In the genomic region with DNA sequence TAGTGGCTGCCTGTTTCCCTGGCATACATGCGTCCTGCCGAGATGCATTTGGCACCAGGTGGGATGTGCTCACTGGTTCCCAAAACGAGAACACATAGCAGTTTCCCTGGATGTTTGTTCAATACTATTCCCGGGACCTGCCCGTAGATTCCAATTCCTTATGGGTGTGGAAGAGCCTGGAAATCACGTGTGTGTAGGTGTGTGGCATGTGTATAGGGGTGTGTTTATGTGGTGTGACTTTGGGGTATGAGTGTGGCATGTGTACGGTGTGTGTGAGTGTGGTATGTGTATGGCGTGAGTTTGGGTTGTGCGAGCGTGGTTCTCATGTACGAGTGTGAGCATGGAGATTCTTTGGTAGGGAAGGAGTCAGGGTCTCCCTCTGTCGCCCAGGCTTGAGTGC, we compare ENCODE assay signal across 30 cellular contexts. TPM values are rescaled to one million over a fixed set of nuclear protein-coding genes. Genes with fewer than 3 reads are reported as not detected.
A peak's percentile ranks its signal among the peaks of the same experiment; 100 is the strongest.
DNase-seq lines count a peak whose midpoint lies in the region; ATAC-seq, FAIRE-seq and TF ChIP-seq lines count a peak whose summit lies in the region.
"Had no signal": no experiment of that assay in that cellular context is flagged by ENCODE, and none has a peak within 500 bp of the region (broad histone marks: within the 10 kb centered on the region; RNA-seq: fewer than 3 reads in every experiment).

No MANE protein-coding gene starts in this region.

- H3K36me3 Mint-ChIP-seq in activated naive CD8-positive, alpha-beta T cell treated with anti-CD3 and anti-CD28 coated beads, Interleukin-2, amount 10 ng/mL, durations not matched to agents 7 days and 5 days = no peaks in the 10 kb centered on the region
- no peaks in the 10 kb centered on the region for H3K36me3 Mint-ChIP-seq in activated naive CD8-positive, alpha-beta T cell treated with anti-CD3 and anti-CD28 coated beads, Interleukin-2, amount 50 U/mL, for 24 hours (ENCODE audit: low read depth)
- peaks cover 3% of the 10 kb centered on the region for H3K36me3 Mint-ChIP-seq in type B pancreatic cell
- H3K36me3 Mint-ChIP-seq: CD14-positive monocyte had no signal

- 62% methylated on average over 12 of the region's 12 CpGs for WGBS in GM12878 (ENCODE audit: insufficient coverage, insufficient replicate concordance, low lambda C conversion rate, missing lambda C conversion rate)

- H3K36me3 ChIP-seq in GM12878 (ENCODE audit: control insufficient read depth in 2 of 2, insufficient read depth in 2 of 2, low read length in 1 of 2) = no peaks in the 10 kb centered on the region
- H3K36me3 ChIP-seq: BE2C had no signal

- H3K4me2 ChIP-seq in GM12878 (ENCODE audit: control insufficient read depth, insufficient read depth) = no peak overlapping the region

- H3K27ac Mint-ChIP-seq in activated naive CD8-positive, alpha-beta T cell treated with anti-CD3 and anti-CD28 coated beads, Interleukin-2, amount 10 ng/mL, durations not matched to agents 7 days and 5 days = peak overlapping the region; percentile 1
- H3K27ac Mint-ChIP-seq in activated naive CD8-positive, alpha-beta T cell treated with anti-CD3 and anti-CD28 coated beads, Interleukin-2, amount 50 U/mL, for 24 hours = no peak overlapping the region
- peak overlapping the region; percentile 6 for H3K27ac Mint-ChIP-seq in type B pancreatic cell
- H3K27ac Mint-ChIP-seq: CD14-positive monocyte had no signal

- CTCF ChIA-PET in GM12878 (lab: Yijun Ruan, JAX) = no interaction called here

- DNase-seq in activated naive CD8-positive, alpha-beta T cell treated with anti-CD3 and anti-CD28 coated beads, Interleukin-2, amount 10 ng/mL, durations not matched to agents 7 days and 5 days = no peak
- no peak for DNase-seq in activated naive CD8-positive, alpha-beta T cell treated with anti-CD3 and anti-CD28 coated beads, Interleukin-2, amount 50 U/mL, for 24 hours
- DNase-seq in GM12878 (ENCODE audit: low read depth, low spot score) (no peak), left colon (no peak), type B pancreatic cell (ENCODE audit: extremely low spot score, unreplicated experiment) (no peak), omental fat pad (ENCODE audit: low spot score) (no peak), foreskin melanocyte (no peak)
- DNase-seq: 8988T; ACHN; BE2C; CD8-positive, alpha-beta memory T cell; DMS 273 treated with DMSO at 0.1 percent for 48 hours; DMS79; EL; GDM1; H7; Karpas-422; NCI-H1092; NCI-H1417 treated with DMSO at 0.1 percent for 48 hours; NCI-H1694 treated with DMSO at 0.1 percent for 48 hours; NCI-H2081; NCI-H2227 treated with DMSO at 0.1 percent for 48 hours; NCI-H510A; NCI-H69; SHP77 treated with DMSO at 0.1 percent for 48 hours had no signal

- H3K4me3 Mint-ChIP-seq in activated naive CD8-positive, alpha-beta T cell treated with anti-CD3 and anti-CD28 coated beads, Interleukin-2, amount 10 ng/mL, durations not matched to agents 7 days and 5 days = no peak overlapping the region
- no peak overlapping the region for H3K4me3 Mint-ChIP-seq in activated naive CD8-positive, alpha-beta T cell treated with anti-CD3 and anti-CD28 coated beads, Interleukin-2, amount 50 U/mL, for 24 hours
- no peak overlapping the region for H3K4me3 Mint-ChIP-seq in type B pancreatic cell
- H3K4me3 Mint-ChIP-seq: CD14-positive monocyte; CD8-positive, alpha-beta memory T cell had no signal

- POLR2A ChIA-PET in activated naive CD8-positive, alpha-beta T cell treated with anti-CD3 and anti-CD28 coated beads, Interleukin-2, amount 10 ng/mL, durations not matched to agents 7 days and 5 days (lab: Charles Lee) = no interaction called here
- POLR2A ChIA-PET in GM12878 (lab: Charles Lee) = no interaction called here

- H4K20me1 ChIP-seq in GM12878 (ENCODE audit: control insufficient read depth, insufficient read depth) = no peaks in the 10 kb centered on the region

- no peak overlapping the region for H2AFZ ChIP-seq in GM12878 (ENCODE audit: control insufficient read depth, low read depth, low read length)

- in situ Hi-C loops in GM12878 (cut with MboI) = no loop called here

- H3K4me1 Mint-ChIP-seq in activated naive CD8-positive, alpha-beta T cell treated with anti-CD3 and anti-CD28 coated beads, Interleukin-2, amount 10 ng/mL, durations not matched to agents 7 days and 5 days = no peaks in the 10 kb centered on the region
- H3K4me1 Mint-ChIP-seq in activated naive CD8-positive, alpha-beta T cell treated with anti-CD3 and anti-CD28 coated beads, Interleukin-2, amount 50 U/mL, for 24 hours = peaks cover 2% of the 10 kb centered on the region
- peaks cover 11% of the 10 kb centered on the region for H3K4me1 Mint-ChIP-seq in type B pancreatic cell (ENCODE audit: unreplicated experiment)
- H3K4me1 Mint-ChIP-seq: CD14-positive monocyte; CD8-positive, alpha-beta memory T cell had no signal

- no peak for TF ChIP-seq RAD21 in GM12878 (IDR thresholded peaks at IDR 0.05; ENCODE audit: insufficient read depth, low read depth, low read length)

- no peaks in the 10 kb centered on the region for H3K4me1 ChIP-seq in GM12878 (ENCODE audit: control insufficient read depth, insufficient read depth, low read length)
- H3K4me1 ChIP-seq: BE2C had no signal

- H3K4me3 ChIP-seq in GM12878 = no peak overlapping the region

- H3K9me3 ChIP-seq in GM12878 (replicated peaks; ENCODE audit: control insufficient read depth, insufficient read depth, low read length) = no peaks in the 10 kb centered on the region
- H3K9me3 ChIP-seq: BE2C had no signal

- H3K79me2 ChIP-seq in GM12878 (ENCODE audit: control insufficient read depth, insufficient read depth, low read length) = no peaks in the 10 kb centered on the region

- FAIRE-seq in GM12878 (lab: Jason Lieb, UNC) = no peak
- FAIRE-seq: GM12891 had no signal

- H3K27me3 Mint-ChIP-seq in activated naive CD8-positive, alpha-beta T cell treated with anti-CD3 and anti-CD28 coated beads, Interleukin-2, amount 10 ng/mL, durations not matched to agents 7 days and 5 days = peaks cover 4% of the 10 kb centered on the region
- peaks cover 2% of the 10 kb centered on the region for H3K27me3 Mint-ChIP-seq in activated naive CD8-positive, alpha-beta T cell treated with anti-CD3 and anti-CD28 coated beads, Interleukin-2, amount 50 U/mL, for 24 hours
- peaks cover 7% of the 10 kb centered on the region for H3K27me3 Mint-ChIP-seq in type B pancreatic cell
- H3K27me3 Mint-ChIP-seq: CD8-positive, alpha-beta memory T cell had no signal

- SMC1A ChIA-PET in GM12878 (lab: Charles Lee; ENCODE audit: uncharacterized antibody, unreplicated experiment) = no interaction called here

- H3K27ac ChIP-seq in GM12878 (ENCODE audit: control insufficient read depth, insufficient read depth) = no peak overlapping the region
- H3K27ac ChIP-seq: RWPE1 had no signal

- TF ChIP-seq POLR2A in GM12878 (IDR thresholded peaks at IDR 0.05; ENCODE audit: low read depth, low read length) = no peak

- H3K9ac ChIP-seq in GM12878 (ENCODE audit: control insufficient read depth, insufficient read depth, low read length) = no peak overlapping the region

- H3K27me3 ChIP-seq in GM12878 (replicated peaks in 1 of 2; ENCODE audit: control insufficient read depth in 2 of 2, insufficient read depth in 2 of 2, low read length in 1 of 2) = no peaks in the 10 kb centered on the region
- H3K27me3 ChIP-seq: BE2C had no signal

- TF ChIP-seq EP300 in GM12878 (IDR thresholded peaks at IDR 0.05; ENCODE audit: borderline replicate concordance in 1 of 2, control insufficient read depth in 1 of 2, low read depth in 2 of 2, low read length in 2 of 2) = no peak

- TF ChIP-seq CTCF in GM12878 (IDR thresholded peaks at IDR 0.05 in 2 of 3, conservative IDR thresholded peaks at IDR 0.05 in 1 of 3; ENCODE audit: control insufficient read depth in 2 of 3, extremely low read depth in 1 of 3, insufficient read depth in 1 of 3, low read depth in 3 of 3, low read length in 3 of 3) (no peak), type B pancreatic cell (conservative IDR thresholded peaks at IDR 0.05) (no peak), omental fat pad (IDR thresholded peaks at IDR 0.05) (no peak)

- no peaks in the 10 kb centered on the region for H3K9me3 Mint-ChIP-seq in activated naive CD8-positive, alpha-beta T cell treated with anti-CD3 and anti-CD28 coated beads, Interleukin-2, amount 10 ng/mL, durations not matched to agents 7 days and 5 days
- no peaks in the 10 kb centered on the region for H3K9me3 Mint-ChIP-seq in activated naive CD8-positive, alpha-beta T cell treated with anti-CD3 and anti-CD28 coated beads, Interleukin-2, amount 50 U/mL, for 24 hours
- H3K9me3 Mint-ChIP-seq in type B pancreatic cell = no peaks in the 10 kb centered on the region
- H3K9me3 Mint-ChIP-seq: CD8-positive, alpha-beta memory T cell had no signal

- no TSS peak for BruUV-seq in GM12878 (replicated peaks; lab: Mats Ljungman, UMichigan)

- RAD21 ChIA-PET in GM12878 (lab: Charles Lee; ENCODE audit: unreplicated experiment) = no interaction called here

- intact Hi-C loops in GM12878 (cut with micrococcal nuclease; ENCODE audit: unreplicated experiment) (no loop called here), left colon (cut with DNase I, micrococcal nuclease) (no loop called here)

- no peak for ATAC-seq in activated naive CD8-positive, alpha-beta T cell treated with anti-CD3 and anti-CD28 coated beads, Interleukin-2, amount 10 ng/mL, durations not matched to agents 7 days and 5 days (ENCODE audit: low read depth)
- no peak for ATAC-seq in activated naive CD8-positive, alpha-beta T cell treated with anti-CD3 and anti-CD28 coated beads, Interleukin-2, amount 50 U/mL, for 24 hours
- ATAC-seq in GM12878 (no peak), left colon (peak; percentile 14), omental fat pad (ENCODE audit: low FRiP score) (no peak), HG02852 (IDR thresholded peaks at IDR 0.05; ENCODE audit: unreplicated experiment) (no peak)

RNA-seq across cellular contexts. Expression of gene F7, which starts 2.9 kb away (rescaled TPM):
- under 1 TPM in 1 of 2 experiments, not detected in 1; 0.31 TPM for total RNA-seq in activated naive CD8-positive, alpha-beta T cell treated with anti-CD3 and anti-CD28 coated beads, Interleukin-2, amount 10 ng/mL, durations not matched to agents 7 days and 5 days
- not detected in 2 replicates for total RNA-seq in GM12878 (2013; cell fraction: nucleolus; rRNA removed)
- total RNA-seq in GM12878 (2014; rRNA removed) (not detected in 2 replicates), GM12878 (2014; rRNA removed; fragmentation: Illumina TruSeq; extraction: Trizol) (not detected in 2 replicates), GM12878 (2021) (not detected in 2 replicates), left colon (under 1 TPM in 1 of 2 donors, not detected in 1; 0.17 TPM), type B pancreatic cell (ENCODE audit: low replicate concordance) (3.0 and 5.3 TPM in 2 replicates), omental fat pad (under 1 TPM in 2 of 4 donors, not detected in 2; 0.24 to 0.74 TPM)
- not detected for polyA plus RNA-seq in GM12878 (2011; ENCODE audit: low read depth)
- polyA plus RNA-seq in GM12878 (2011; rRNA removed) (not detected in 2 replicates), GM12878 (2014; fragmentation: Illumina TruSeq; extraction: Trizol) (not detected in 2 replicates), GM12878 (2014; fragmentation: Nextera tagmentation; extraction: Ambion mirVana) (not detected), GM12878 (2014; rRNA removed) (not detected in 2 replicates), GM12878 (2016; fragmentation: Nextera tagmentation; extraction: Ambion mirVana) (not detected)
- not detected in 2 replicates for polyA plus RNA-seq in GM12878 (2011; cell fraction: cytosol; rRNA removed)
- polyA plus RNA-seq in GM12878 (2011; cell fraction: nucleus; rRNA removed) = not detected in 2 replicates
- polyA plus RNA-seq in GM12878 (2012) = not detected in 2 replicates
- not detected in 2 replicates for polyA minus RNA-seq in GM12878 (2011; rRNA and poly(A)+ RNA removed)
- not detected in 2 replicates for polyA minus RNA-seq in GM12878 (2011; cell fraction: cytosol; rRNA and poly(A)+ RNA removed)
- not detected in 2 replicates for polyA minus RNA-seq in GM12878 (2011; cell fraction: nucleus; rRNA and poly(A)+ RNA removed)
- total RNA-seq: HT-29 had no signal
- polyA plus RNA-seq: CD14-positive monocyte had no signal

RNA-seq across cellular contexts. Expression of gene F10, which starts 19.9 kb away (rescaled TPM):
- not detected for total RNA-seq in activated naive CD8-positive, alpha-beta T cell treated with anti-CD3 and anti-CD28 coated beads, Interleukin-2, amount 10 ng/mL, durations not matched to agents 7 days and 5 days
- total RNA-seq in GM12878 (2013; cell fraction: nucleolus; rRNA removed) = not detected in 2 replicates
- total RNA-seq in GM12878 (2014; rRNA removed) (not detected in 2 replicates), GM12878 (2014; rRNA removed; fragmentation: Illumina TruSeq; extraction: Trizol) (not detected in 2 replicates), GM12878 (2021) (not detected in 2 replicates), left colon (1 to 10 TPM; 1.6 to 4.7 TPM), type B pancreatic cell (ENCODE audit: low replicate concordance) (34.4 and 53.6 TPM in 2 replicates), omental fat pad (10 to 100 TPM; 10.8 to 51.1 (median 13.6) TPM)
- polyA plus RNA-seq in GM12878 (2011; ENCODE audit: low read depth) = not detected
- polyA plus RNA-seq in GM12878 (2011; rRNA removed) (not detected in 2 replicates), GM12878 (2014; fragmentation: Illumina TruSeq; extraction: Trizol) (not detected in 2 replicates), GM12878 (2014; fragmentation: Nextera tagmentation; extraction: Ambion mirVana) (not detected), GM12878 (2014; rRNA removed) (not detected in 2 replicates), GM12878 (2016; fragmentation: Nextera tagmentation; extraction: Ambion mirVana) (not detected)
- polyA plus RNA-seq in GM12878 (2011; cell fraction: cytosol; rRNA removed) = not detected in 2 replicates
- not detected in 2 replicates for polyA plus RNA-seq in GM12878 (2011; cell fraction: nucleus; rRNA removed)
- polyA plus RNA-seq in GM12878 (2012) = 0.14 TPM in 1 of 2 replicates, not detected in the other
- not detected in 2 replicates for polyA minus RNA-seq in GM12878 (2011; rRNA and poly(A)+ RNA removed)
- polyA minus RNA-seq in GM12878 (2011; cell fraction: cytosol; rRNA and poly(A)+ RNA removed) = not detected in 2 replicates
- not detected in 2 replicates for polyA minus RNA-seq in GM12878 (2011; cell fraction: nucleus; rRNA and poly(A)+ RNA removed)
- total RNA-seq: CD8-positive, alpha-beta memory T cell; HT-29 had no signal
- polyA plus RNA-seq: CD14-positive monocyte; CD8-positive, alpha-beta memory T cell had no signal

RNA-seq across cellular contexts. Expression of gene PROZ, which starts 55.7 kb away (rescaled TPM):
- total RNA-seq in activated naive CD8-positive, alpha-beta T cell treated with anti-CD3 and anti-CD28 coated beads, Interleukin-2, amount 10 ng/mL, durations not matched to agents 7 days and 5 days = not detected
- total RNA-seq in GM12878 (2013; cell fraction: nucleolus; rRNA removed) = not detected in 2 replicates
- total RNA-seq in GM12878 (2014; rRNA removed) (not detected in 2 replicates), GM12878 (2014; rRNA removed; fragmentation: Illumina TruSeq; extraction: Trizol) (not detected in 2 replicates), GM12878 (2021) (not detected in 2 replicates), left colon (not detected), type B pancreatic cell (ENCODE audit: low replicate concordance) (not detected in 2 replicates), omental fat pad (not detected)
- polyA plus RNA-seq in GM12878 (2011; ENCODE audit: low read depth) = not detected
- polyA plus RNA-seq in GM12878 (2011; rRNA removed) (not detected in 2 replicates), GM12878 (2014; fragmentation: Illumina TruSeq; extraction: Trizol) (0.07 TPM in 1 of 2 replicates, not detected in the other), GM12878 (2014; fragmentation: Nextera tagmentation; extraction: Ambion mirVana) (not detected), GM12878 (2014; rRNA removed) (not detected in 2 replicates), GM12878 (2016; fragmentation: Nextera tagmentation; extraction: Ambion mirVana) (under 1 TPM; 0.21 to 0.24 TPM)
- not detected in 2 replicates for polyA plus RNA-seq in GM12878 (2011; cell fraction: cytosol; rRNA removed)
- polyA plus RNA-seq in GM12878 (2011; cell fraction: nucleus; rRNA removed) = not detected in 2 replicates
- 0.09 and 0.14 TPM in 2 replicates for polyA plus RNA-seq in GM12878 (2012)
- polyA minus RNA-seq in GM12878 (2011; rRNA and poly(A)+ RNA removed) = not detected in 2 replicates
- not detected in 2 replicates for polyA minus RNA-seq in GM12878 (2011; cell fraction: cytosol; rRNA and poly(A)+ RNA removed)
- polyA minus RNA-seq in GM12878 (2011; cell fraction: nucleus; rRNA and poly(A)+ RNA removed) = not detected in 2 replicates
- total RNA-seq: CD8-positive, alpha-beta memory T cell; H7; HT-29 had no signal
- polyA plus RNA-seq: CD14-positive monocyte; CD8-positive, alpha-beta memory T cell had no signal
